Comparison of ENCODE assay signal across 20 cellular contexts in the genomic region with DNA sequence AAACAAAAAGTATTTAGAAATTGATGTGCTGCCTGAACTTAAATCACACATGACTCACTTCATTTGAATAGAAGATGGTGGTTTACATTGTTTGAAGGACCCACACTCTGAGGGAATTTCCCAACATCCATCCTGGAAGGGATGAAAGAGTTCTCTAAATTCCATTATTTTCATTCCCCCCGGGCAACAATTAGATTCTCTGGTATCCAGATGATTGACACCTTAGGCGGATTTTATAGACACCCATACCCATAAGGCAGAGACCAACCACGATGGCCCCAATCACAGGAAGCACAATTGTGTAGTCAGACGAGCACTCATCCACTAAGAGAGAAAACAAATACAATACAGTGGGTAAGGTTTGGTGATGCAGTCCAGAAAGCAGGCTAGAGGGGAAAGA. TPM values are rescaled to one million over a fixed set of nuclear protein-coding genes. Genes with fewer than 3 reads are reported as not detected.
A peak's percentile ranks its signal among the peaks of the same experiment; 100 is the strongest.
DNase-seq lines count a peak whose midpoint lies in the region; ATAC-seq and TF ChIP-seq lines count a peak whose summit lies in the region.
"Had no signal": no experiment of that assay in that cellular context is flagged by ENCODE, and none has a peak within 500 bp of the region (broad histone marks: within the 10 kb centered on the region; RNA-seq: fewer than 3 reads in every experiment).

No MANE protein-coding gene starts in this region.

- TF ChIP-seq CTCF in MCF 10A (IDR thresholded peaks at IDR 0.05; ENCODE audit: unreplicated experiment), result no peak
- no peak for TF ChIP-seq CTCF in breast epithelium (IDR thresholded peaks at IDR 0.05)

- H3K9me3 ChIP-seq in breast epithelium, result no peaks in the 10 kb centered on the region
- H3K9me3 ChIP-seq: ascending aorta, neutrophil, right lobe of liver had no signal

- no peaks in the 10 kb centered on the region for H3K27me3 ChIP-seq in breast epithelium
- H3K27me3 ChIP-seq: ascending aorta, hepatocyte, neutrophil, Peyer's patch, right lobe of liver had no signal

- DNase-seq in MCF 10A (ENCODE audit: unreplicated experiment), result peak; percentile 77
- DNase-seq in breast epithelium (ENCODE audit: low spot score in 2 of 2), result no peak
- DNase-seq in NCI-H69 (lab: John Stamatoyannopoulos, UW), result peak; percentile 61
- DNase-seq in fibroblast of gingiva (ENCODE audit: low read depth), result peak; percentile 34
- DNase-seq in NCI-H187 treated with DMSO at 0.1 percent for 48 hours (lab: John Stamatoyannopoulos, UW), result no peak
- DNase-seq in NCI-H1092 (lab: John Stamatoyannopoulos, UW), result no peak
- no peak for DNase-seq in midbrain (lab: John Stamatoyannopoulos, UW)
- DNase-seq: activated CD8-positive, alpha-beta memory T cell treated with anti-CD3 and anti-CD28 coated beads for 24 hours; activated effector memory CD4-positive, alpha-beta T cell treated with anti-CD3 and anti-CD28 coated beads, Interleukin-2, amount 50 U/mL, for 16 hours; COR-L47; GF-D8; kidney glomerular epithelial cell; mucosa of descending colon; NCI-H2171; Peyer's patch; right lobe of liver had no signal

- TF ChIP-seq POLR2A in breast epithelium (IDR thresholded peaks at IDR 0.05) (no peak), GM18505 (IDR thresholded peaks at IDR 0.05; ENCODE audit: borderline replicate concordance, extremely low read depth, insufficient read depth, insufficient read length) (no peak)

- no peaks in the 10 kb centered on the region for H3K36me3 Mint-ChIP-seq in MCF 10A (ENCODE audit: insufficient read depth, unreplicated experiment)

- no peaks in the 10 kb centered on the region for H3K4me1 ChIP-seq in breast epithelium
- H3K4me1 ChIP-seq: Peyer's patch, right lobe of liver had no signal

- no peak for ATAC-seq in GM18505 (IDR thresholded peaks at IDR 0.05; ENCODE audit: unreplicated experiment)
- ATAC-seq: mucosa of descending colon, right lobe of liver had no signal

- POLR2A ChIA-PET in MCF 10A (lab: Yijun Ruan, JAX), result interaction anchor here (1.5 to 1.6 kb wide), 2 partner anchors 132 to 260 kb away, joined by 4 read pairs; no protein-coding TSS in a partner anchor

- H3K4me1 Mint-ChIP-seq in MCF 10A (ENCODE audit: insufficient read depth, unreplicated experiment), result no peaks in the 10 kb centered on the region

- H3K36me3 ChIP-seq in breast epithelium, result no peaks in the 10 kb centered on the region
- H3K36me3 ChIP-seq: ascending aorta, neutrophil, Peyer's patch, right lobe of liver had no signal

- no TSS peak for BruUV-seq in MCF 10A (replicated peaks; lab: Mats Ljungman, UMichigan)

- no peak overlapping the region for H3K27ac ChIP-seq in breast epithelium
- H3K27ac ChIP-seq: ascending aorta, hepatocyte, neutrophil, Peyer's patch, right lobe of liver had no signal

- no peaks in the 10 kb centered on the region for H3K27me3 Mint-ChIP-seq in MCF 10A (ENCODE audit: insufficient read depth, unreplicated experiment)

- H3K4me3 Mint-ChIP-seq in MCF 10A (ENCODE audit: unreplicated experiment), result no peak overlapping the region

- intact Hi-C loops in MCF 10A (cut with micrococcal nuclease) (loop anchor here (1.0 to 5.0 kb wide), 2 partner anchors 345 to 763 kb away; no protein-coding TSS in a partner anchor), breast epithelium (cut with DNase I; ENCODE audit: low total_unique reads) (loop anchor here (10.0 kb wide), 1 partner anchor 1251 kb away; the partner anchor contains the start of gene THPO)

- peaks cover 3% of the 10 kb centered on the region for H3K9me3 Mint-ChIP-seq in MCF 10A (ENCODE audit: unreplicated experiment)

- no peak overlapping the region for H3K4me3 ChIP-seq in breast epithelium
- H3K4me3 ChIP-seq: ascending aorta, hepatocyte, mucosa of descending colon, Peyer's patch, right lobe of liver had no signal

- CTCF ChIA-PET in MCF 10A (lab: Yijun Ruan, JAX), result interaction anchor here (0.8 to 6.8 kb wide), 7 partner anchors 21 to 265 kb away, joined by 3 to 69 read pairs (median 4); no protein-coding TSS in a partner anchor

- no peak overlapping the region for H3K27ac Mint-ChIP-seq in MCF 10A (ENCODE audit: low read depth, unreplicated experiment)

RNA-seq across cellular contexts. Expression of gene MCCC1, which starts 24.6 kb away (rescaled TPM):
- total RNA-seq in MCF 10A (2022), result 38.8 and 40.5 TPM in 2 replicates
- 10 to 100 TPM; 42.3 to 70.2 (median 47.6) TPM for total RNA-seq in breast epithelium

RNA-seq across cellular contexts. Expression of gene LAMP3, which starts 38.6 kb away (rescaled TPM):
- total RNA-seq in MCF 10A (2022) (3.5 and 10.8 TPM in 2 replicates), breast epithelium (under 1 TPM; 0.15 to 0.66 (median 0.16) TPM)
- total RNA-seq: ascending aorta had no signal

Comparison
In these comparisons a context has a peak if more than half of its experiments do, and no peak if none do; other contexts are left out.
1. DNase-seq: peak in MCF 10A (single experiment), NCI-H69 (single experiment) and fibroblast of gingiva (single experiment); none in breast epithelium (0 of 2), NCI-H187 treated with DMSO at 0.1 percent for 48 hours (single experiment), NCI-H1092 (single experiment) and midbrain (single experiment).